18 cellular contexts compared by ENCODE assay signal in the genomic region with DNA sequence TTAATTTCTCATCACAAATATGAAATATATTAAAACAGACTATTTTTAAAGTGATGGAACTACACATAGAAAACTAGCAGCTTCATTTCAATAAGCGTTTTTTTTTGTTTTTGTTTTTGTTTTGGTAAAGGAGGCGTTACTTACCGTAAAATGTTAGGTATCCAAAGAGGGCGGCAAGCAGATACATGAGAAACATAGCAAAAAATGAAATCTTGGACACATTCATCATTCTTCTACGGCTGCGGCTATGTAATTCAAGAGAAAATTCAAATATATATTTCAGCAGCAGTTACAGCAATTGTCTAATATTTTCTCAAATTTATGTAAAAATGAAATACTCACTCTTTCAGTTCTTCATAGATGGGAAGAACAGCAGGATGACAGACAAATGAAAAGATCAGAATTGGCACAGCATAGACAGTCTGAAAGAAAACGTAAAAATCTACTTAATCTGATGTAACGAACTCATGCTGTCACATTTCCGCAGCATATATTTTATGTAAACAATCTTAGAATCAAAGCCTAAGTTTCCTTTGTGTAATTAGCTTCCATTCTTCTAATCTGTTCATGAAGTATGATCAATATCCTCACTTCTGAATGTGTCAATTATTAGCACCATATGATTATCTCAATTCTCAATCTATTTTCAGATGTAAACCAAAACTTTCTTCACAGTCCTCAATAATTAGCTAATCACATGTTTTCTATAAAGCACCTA. TPM values are rescaled to one million over a fixed set of nuclear protein-coding genes. Genes with fewer than 3 reads are reported as not detected.
DNase-seq lines count a peak whose midpoint lies in the region; ATAC-seq and TF ChIP-seq lines count a peak whose summit lies in the region.
"Had no signal": no experiment of that assay in that cellular context is flagged by ENCODE, and none has a peak within 500 bp of the region (broad histone marks: within the 10 kb centered on the region; RNA-seq: fewer than 3 reads in every experiment).

No MANE protein-coding gene starts in this region.

- H3K27me3 ChIP-seq in GM23338 (ENCODE audit: insufficient read depth) (no peaks in the 10 kb centered on the region), SK-N-SH (ENCODE audit: insufficient read depth) (no peaks in the 10 kb centered on the region), smooth muscle cell (ENCODE audit: low read depth) (no peaks in the 10 kb centered on the region)

- 93% methylated on average over 9 of the region's 9 CpGs for WGBS in SK-N-SH (ENCODE audit: low lambda C conversion rate)
- WGBS in smooth muscle cell (ENCODE audit: low lambda C conversion rate): 94% methylated on average over 9 of the region's 9 CpGs

- 0 out of 2 replicates have a peak overlapping the region, but pooled peaks have one; percentile 21 for H3K9ac ChIP-seq in SK-N-SH
- H3K9ac ChIP-seq in smooth muscle cell (ENCODE audit: low read depth): no peak overlapping the region

- H3K9me3 ChIP-seq in SK-N-SH (no peaks in the 10 kb centered on the region), smooth muscle cell (replicated peaks; ENCODE audit: low read depth) (no peaks in the 10 kb centered on the region)

- H3F3A ChIP-seq in GM23338 (replicated peaks; ENCODE audit: low read depth) (peaks cover 79% of the 10 kb centered on the region), SK-N-SH (replicated peaks; ENCODE audit: insufficient read depth) (peaks cover 100% of the 10 kb centered on the region), smooth muscle cell (ENCODE audit: low read depth) (peaks cover 96% of the 10 kb centered on the region)

- H4K20me1 ChIP-seq in GM23338 (replicated peaks; ENCODE audit: insufficient read depth) (peaks cover 64% of the 10 kb centered on the region), SK-N-SH (ENCODE audit: insufficient read depth) (peaks cover 100% of the 10 kb centered on the region), smooth muscle cell (ENCODE audit: low read depth) (peaks cover 100% of the 10 kb centered on the region)

- H3K4me2 ChIP-seq in GM23338 (no peak overlapping the region), SK-N-SH (peak overlapping the region; percentile 30; the same call in 1 of the 2 replicates), smooth muscle cell (peak overlapping the region; percentile 90)

- H3K36me3 Mint-ChIP-seq in GM23338 (ENCODE audit: low read depth): peaks cover 98% of the 10 kb centered on the region

- DNase-seq in GM23338 (ENCODE audit: low spot score) (no peak), SK-N-SH (no peak), epithelial cell of prostate (ENCODE audit: low read depth, low spot score) (no peak), smooth muscle cell (lab: John Stamatoyannopoulos, UW; ENCODE audit: unreplicated experiment) (no peak), SHP77 (lab: John Stamatoyannopoulos, UW) (no peak), COLO829 (ENCODE audit: low spot score) (no peak), pons (ENCODE audit: low spot score) (no peak)
- no peak for DNase-seq in stimulated activated CD8-positive, alpha-beta memory T cell treated with anti-CD3 and anti-CD28 coated beads, Interleukin-4, amount 100 ng/mL, for 48 hours
- DNase-seq: activated CD4-positive, alpha-beta T cell treated with anti-CD3 and anti-CD28 coated beads, Interleukin-2, amount 50 U/mL, for 4 hours; activated effector memory CD4-positive, alpha-beta T cell treated with Interleukin-2 at 50 U/mL for 16 hours; effector CD8-positive, alpha-beta T cell; GDM1; KG1; kidney glomerular epithelial cell; NCI-H1436 treated with DMSO at 0.1 percent for 48 hours; NCI-H524 treated with DMSO at 0.1 percent for 48 hours; retina had no signal

- H3K4me3 ChIP-seq in GM23338: no peak overlapping the region
- no peak overlapping the region for H3K4me3 ChIP-seq in SK-N-SH (ENCODE audit: low read depth in 2 of 2, low read length in 1 of 2)
- H3K4me3 ChIP-seq in smooth muscle cell: no peak overlapping the region

- no peak for TF ChIP-seq EP300 in SK-N-SH (IDR thresholded peaks at IDR 0.05; ENCODE audit: borderline replicate concordance in 1 of 2, low read depth in 1 of 2, low read length in 1 of 2)

- H3K4me3 Mint-ChIP-seq in GM23338: no peak overlapping the region
- H3K4me3 Mint-ChIP-seq: T-helper 2 cell treated with Interferon-gamma antibody and Interleukin-4, amounts not matched to agents 5 μg/mL and 100 μg/mL, for 36 hours had no signal

- ATAC-seq in GM23338: no peak

- peaks cover 34% of the 10 kb centered on the region for H3K4me1 Mint-ChIP-seq in GM23338

- no peak overlapping the region for H3K27ac Mint-ChIP-seq in GM23338

- TF ChIP-seq CTCF in GM23338 (conservative IDR thresholded peaks at IDR 0.05; ENCODE audit: low read depth in 2 of 2) (no peak), SK-N-SH (IDR thresholded peaks at IDR 0.05) (no peak), smooth muscle cell (IDR thresholded peaks at IDR 0.05; ENCODE audit: borderline replicate concordance, insufficient read depth, poor library complexity, severe bottlenecking) (no peak)

- POLR2A ChIA-PET in SK-N-SH (lab: Yijun Ruan, JAX): no interaction called here

- peaks cover 4% of the 10 kb centered on the region; the same call in 1 of the 2 replicates for H3K4me1 ChIP-seq in GM23338 (ENCODE audit: insufficient read depth)
- peaks cover 7 to 50% of the 10 kb centered on the region in 2 experiments for H3K4me1 ChIP-seq in SK-N-SH (ENCODE audit: control insufficient read depth in 1 of 2, insufficient read depth in 2 of 2, low read depth in 1 of 2, low read length in 1 of 2)
- peaks cover 35% of the 10 kb centered on the region for H3K4me1 ChIP-seq in smooth muscle cell (ENCODE audit: low read depth)

- CTCF ChIA-PET in SK-N-SH (lab: Yijun Ruan, JAX): interaction anchor here (1.0 to 1.3 kb wide), 2 partner anchors 10 to 298 kb away, joined by 3 to 5 read pairs; no protein-coding TSS in a partner anchor

- no peaks in the 10 kb centered on the region for H3K9me3 Mint-ChIP-seq in GM23338
- H3K9me3 Mint-ChIP-seq: T-helper 2 cell treated with Interferon-gamma antibody and Interleukin-4, amounts not matched to agents 5 μg/mL and 100 μg/mL, for 36 hours had no signal

- H3K36me3 ChIP-seq in GM23338 (ENCODE audit: insufficient read depth): peaks cover 95% of the 10 kb centered on the region
- H3K36me3 ChIP-seq in SK-N-SH (replicated peaks in 1 of 2; ENCODE audit: control insufficient read depth in 1 of 2, insufficient read depth in 2 of 2, low read length in 1 of 2): peaks cover 99 to 100% of the 10 kb centered on the region in 2 experiments
- peaks cover 89% of the 10 kb centered on the region for H3K36me3 ChIP-seq in smooth muscle cell (ENCODE audit: low read depth)

- TF ChIP-seq RAD21 in SK-N-SH (IDR thresholded peaks at IDR 0.05; ENCODE audit: low read length): no peak

- no peak overlapping the region for H2AFZ ChIP-seq in GM23338
- no peak overlapping the region for H2AFZ ChIP-seq in SK-N-SH (ENCODE audit: low read depth)
- H2AFZ ChIP-seq in smooth muscle cell (ENCODE audit: low read depth): no peak overlapping the region

- peaks cover 3% of the 10 kb centered on the region for H3K27me3 Mint-ChIP-seq in GM23338 (ENCODE audit: insufficient read depth, low read depth, poor library complexity)

- H3K9me2 ChIP-seq in GM23338 (ENCODE audit: insufficient read depth) (no peaks in the 10 kb centered on the region), SK-N-SH (no peaks in the 10 kb centered on the region)

- H3K79me2 ChIP-seq in GM23338 (replicated peaks; ENCODE audit: insufficient read depth) (peaks cover 40% of the 10 kb centered on the region), SK-N-SH (ENCODE audit: insufficient read depth) (peaks cover 62% of the 10 kb centered on the region), smooth muscle cell (ENCODE audit: low read depth) (peaks cover 54% of the 10 kb centered on the region)

- peak overlapping the region; percentile 77; the same call in 1 of the 2 replicates for H3K27ac ChIP-seq in GM23338 (ENCODE audit: low read depth)
- peak overlapping the region in 1 of 2 experiments; percentile 94; a peak in 2 of 4 replicates for H3K27ac ChIP-seq in SK-N-SH (ENCODE audit: low read depth in 2 of 2, low read length in 1 of 2)
- H3K27ac ChIP-seq in epithelial cell of prostate: peak overlapping the region; percentile 98
- H3K27ac ChIP-seq in smooth muscle cell (ENCODE audit: low read depth): peak overlapping the region; percentile 98

TF ChIP-seq in GM23338, 12 proteins besides CTCF, POLR2A, EP300 and RAD21:
- TF ChIP-seq EZH2phosphoT487 (IDR thresholded peaks at IDR 0.05; ENCODE audit: unreplicated experiment) (no peak), POLR2AphosphoS5 (IDR thresholded peaks at IDR 0.05; ENCODE audit: low read depth) (0 out of 2 replicates have a peak, but pooled peaks have one; percentile 10)
TF ChIP-seq in GM23338: peak in this region for 1.

TF ChIP-seq in SK-N-SH, 30 proteins besides CTCF, POLR2A, EP300 and RAD21:
- TF ChIP-seq NRF1 (IDR thresholded peaks at IDR 0.05; ENCODE audit: low read depth, low read length) (no peak), POLR2AphosphoS5 (IDR thresholded peaks at IDR 0.05; ENCODE audit: low read depth, low read length) (peak; percentile 34; the same call in 1 of the 2 replicates)

RNA-seq across cellular contexts. Expression of a gene that starts 8.8 kb away (rescaled TPM):
- 665 and 718 TPM in 2 replicates for total RNA-seq in GM23338 (2014; rRNA removed; shearing (Covaris generic))
- polyA plus RNA-seq in GM23338 (2016; fragmentation: Nextera tagmentation; extraction: Ambion mirVana) (168 and 181 TPM in 2 replicates), SK-N-SH (2012; rRNA removed) (135 and 191 TPM in 2 replicates), smooth muscle cell (201 and 262 TPM in 2 replicates)
- polyA plus RNA-seq in SK-N-SH (2012; cell fraction: cytosol; rRNA removed): 133 and 142 TPM in 2 replicates
- 395 and 464 TPM in 2 replicates for polyA plus RNA-seq in SK-N-SH (2012; cell fraction: nucleus; rRNA removed)
- total RNA-seq in smooth muscle cell: 1,081 and 1,127 TPM in 2 replicates
